12 cellular contexts compared by ENCODE assay signal in the genomic region with DNA sequence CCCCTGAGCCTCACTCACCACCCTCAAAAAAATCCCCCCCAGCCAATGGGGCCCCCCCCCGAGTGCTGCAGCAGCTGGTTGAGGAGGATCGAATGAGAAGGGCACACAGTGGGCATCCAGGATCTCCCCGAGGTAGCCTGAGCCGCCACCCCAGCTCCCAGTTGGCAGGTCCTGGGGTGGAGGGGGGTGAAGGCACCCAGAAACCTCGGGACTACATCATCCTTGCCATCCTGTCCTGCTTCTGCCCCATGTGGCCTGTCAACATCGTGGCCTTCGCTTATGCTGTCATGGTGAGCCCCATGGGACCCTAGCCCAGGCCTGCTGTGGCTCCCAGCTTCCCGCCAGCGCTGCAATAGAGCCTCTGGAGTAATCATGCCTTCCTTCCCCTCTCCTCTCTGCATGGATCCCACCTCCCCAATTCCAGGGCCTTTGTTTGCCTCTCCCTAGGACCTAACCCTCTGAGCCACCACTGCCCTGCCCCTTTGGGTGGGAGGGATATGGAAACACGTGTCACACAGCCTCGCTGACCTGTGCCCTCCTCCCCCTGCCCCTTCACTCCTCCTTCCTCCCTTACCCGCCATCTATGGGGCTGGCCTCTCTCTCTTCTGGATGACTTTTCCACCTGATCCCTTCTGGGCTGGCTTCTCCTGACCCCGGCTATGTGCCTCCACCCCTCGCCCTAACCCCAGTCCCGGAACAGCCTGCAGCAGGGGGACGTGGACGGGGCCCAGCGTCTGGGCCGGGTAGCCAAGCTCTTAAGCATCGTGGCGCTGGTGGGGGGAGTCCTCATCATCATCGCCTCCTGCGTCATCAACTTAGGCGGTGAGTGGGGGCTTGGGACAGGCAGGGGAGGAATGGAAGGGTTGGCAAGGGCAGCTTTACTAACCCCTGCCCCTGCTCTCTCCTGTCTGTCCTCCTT. TPM values are rescaled to one million over a fixed set of nuclear protein-coding genes. Genes with fewer than 3 reads are reported as not detected.
DNase-seq lines count a peak whose midpoint lies in the region; ATAC-seq, FAIRE-seq and TF ChIP-seq lines count a peak whose summit lies in the region.
"Had no signal": no experiment of that assay in that cellular context is flagged by ENCODE, and none has a peak within 500 bp of the region (broad histone marks: within the 10 kb centered on the region; RNA-seq: fewer than 3 reads in every experiment).

No MANE protein-coding gene starts in this region.

- no peak overlapping the region for H3K9ac ChIP-seq in K562 (ENCODE audit: insufficient read depth in 1 of 2, low read depth in 2 of 2, low read length in 2 of 2)

- in situ Hi-C loops in K562 (cut with MboI), result no loop called here

- no peak for TF ChIP-seq RAD21 in K562 (CRISPR knock-in tag; conservative IDR thresholded peaks at IDR 0.05 in 1 of 2, IDR thresholded peaks at IDR 0.05 in 1 of 2)

- TF ChIP-seq POLR2A in K562 (conservative IDR thresholded peaks at IDR 0.05), result no peak

- ATAC-seq in K562 (no peak), mucosa of descending colon (no peak), HG03280 (IDR thresholded peaks at IDR 0.05; ENCODE audit: unreplicated experiment) (no peak)
- ATAC-seq: pancreas had no signal

- DNase-seq in right atrium auricular region (ENCODE audit: low spot score) (no peak), cardiac septum (ENCODE audit: low spot score) (no peak), K562 (ENCODE audit: extremely low read depth in 1 of 4, low spot score in 3 of 4) (no peak), mucosa of descending colon (peak in 2 of 3 donors; percentile 44 to 64), SHP77 (lab: John Stamatoyannopoulos, UW) (no peak), anterior cingulate cortex (lab: John Stamatoyannopoulos, UW) (no peak), MG63 (no peak)
- DNase-seq: activated CD8-positive, alpha-beta memory T cell treated with anti-CD3 and anti-CD28 coated beads for 24 hours; NCI-H1048 had no signal

- POLR2A ChIA-PET in K562 (lab: Yijun Ruan, JAX), result interaction anchor here (0.5 to 1.0 kb wide), 3 partner anchors 12 to 132 kb away, joined by 3 read pairs; no protein-coding TSS in a partner anchor

- CTCF ChIA-PET in K562 (lab: Yijun Ruan, JAX; ENCODE audit: low intra/inter-chr PET ratio), result no interaction called here

- H3K9me3 ChIP-seq in right atrium auricular region, result no peaks in the 10 kb centered on the region
- no peaks in the 10 kb centered on the region for H3K9me3 ChIP-seq in K562 (replicated peaks; ENCODE audit: control insufficient read depth, insufficient read depth, low read depth, low read length)
- H3K9me3 ChIP-seq in mucosa of descending colon, result no peaks in the 10 kb centered on the region
- H3K9me3 ChIP-seq in MG63, result no peaks in the 10 kb centered on the region
- H3K9me3 ChIP-seq: pancreas had no signal

- FAIRE-seq in K562 (lab: Jason Lieb, UNC), result no peak
- FAIRE-seq: GM12891, pancreas had no signal

- TF ChIP-seq EP300 in K562 (IDR thresholded peaks at IDR 0.05; ENCODE audit: low read length), result no peak

- H3K36me3 ChIP-seq in right atrium auricular region (peaks cover 19% of the 10 kb centered on the region), K562 (ENCODE audit: control insufficient read depth, insufficient read depth, low read length) (peaks cover 31% of the 10 kb centered on the region), mucosa of descending colon (ENCODE audit: low read depth) (no peaks in the 10 kb centered on the region), MG63 (peaks cover 32% of the 10 kb centered on the region)

- BruUV-seq in K562 (replicated peaks; lab: Mats Ljungman, UMichigan), result no TSS peak

- intact Hi-C loops in cardiac septum (cut with DNase I) (no loop called here), K562 (cut with micrococcal nuclease) (loop anchor here (10.0 kb wide), 1 partner anchor 211 kb away; a partner anchor contains a TSS), mucosa of descending colon (cut with DNase I, micrococcal nuclease) (no loop called here)

- H3K9me1 ChIP-seq in K562 (ENCODE audit: control insufficient read depth, insufficient read depth, low read length), result no peaks in the 10 kb centered on the region

- H3K27me3 ChIP-seq in right atrium auricular region (no peaks in the 10 kb centered on the region), K562 (ENCODE audit: control insufficient read depth in 2 of 2, insufficient read depth in 2 of 2, low read length in 2 of 2) (no peaks in the 10 kb centered on the region), MG63 (no peaks in the 10 kb centered on the region)
- H3K27me3 ChIP-seq: pancreas had no signal

- H3K4me1 ChIP-seq in right atrium auricular region, result peaks cover 0 to 74% of the 10 kb centered on the region in 2 donors
- peaks cover 38 to 75% of the 10 kb centered on the region in 2 experiments for H3K4me1 ChIP-seq in K562 (replicated peaks in 1 of 2; ENCODE audit: control insufficient read depth in 2 of 2, insufficient read depth in 2 of 2, low read length in 2 of 2)
- peaks cover 71% of the 10 kb centered on the region for H3K4me1 ChIP-seq in mucosa of descending colon (ENCODE audit: low read depth)

- 84% methylated on average over 18 of the region's 24 CpGs for WGBS in K562 (ENCODE audit: insufficient coverage, low coverage, missing lambda C conversion rate)

- no peak overlapping the region for H3K4me2 ChIP-seq in K562 (ENCODE audit: insufficient read depth, low read length)

- no peak overlapping the region for H2AFZ ChIP-seq in K562 (ENCODE audit: low read depth, low read length)

- TF ChIP-seq CTCF in right atrium auricular region (IDR thresholded peaks at IDR 0.05) (no peak), K562 (IDR thresholded peaks at IDR 0.05 in 2 of 3, conservative IDR thresholded peaks at IDR 0.05 in 1 of 3; ENCODE audit: insufficient read depth in 2 of 3, low read depth in 1 of 3, low read length in 3 of 3) (no peak), mucosa of descending colon (IDR thresholded peaks at IDR 0.05) (no peak)

- H4K20me1 ChIP-seq in K562 (replicated peaks; ENCODE audit: control insufficient read depth, insufficient read depth, low read length), result peaks cover 14% of the 10 kb centered on the region; the same call in 1 of the 2 replicates

- H3K27ac ChIP-seq in right atrium auricular region (peak overlapping the region; percentile 51 to 96), K562 (ENCODE audit: extremely low read depth, low read depth, low read length) (no peak overlapping the region)
- H3K27ac ChIP-seq: pancreas had no signal

- H3K4me3 ChIP-seq in right atrium auricular region, result no peak overlapping the region
- H3K4me3 ChIP-seq in K562, result no peak overlapping the region
- H3K4me3 ChIP-seq in mucosa of descending colon, result no peak overlapping the region
- H3K4me3 ChIP-seq in MG63, result no peak overlapping the region
- H3K4me3 ChIP-seq: pancreas had no signal

- peaks cover 39% of the 10 kb centered on the region for H3K79me2 ChIP-seq in K562 (ENCODE audit: control insufficient read depth, insufficient read depth, low read length)

RNA-seq across cellular contexts. Expression of a gene that starts 1.9 kb away (rescaled TPM):
- under 1 TPM; 0.51 to 0.52 TPM for total RNA-seq in right atrium auricular region
- 2.1 TPM for total RNA-seq in cardiac septum
- 2.5 and 4.2 TPM in 2 replicates for total RNA-seq in K562 (2011; cell fraction: chromatin; rRNA removed; ENCODE audit: low replicate concordance)
- total RNA-seq in K562 (2011; cell fraction: nucleolus; rRNA removed), result 1.7 and 2.8 TPM in 2 replicates
- total RNA-seq in K562 (2011; cell fraction: nucleoplasm; rRNA removed), result 2.1 and 6.5 TPM in 2 replicates
- total RNA-seq in K562 (2014; rRNA removed), result 0.16 and 0.27 TPM in 2 replicates
- total RNA-seq in K562 (2014; rRNA removed; fragmentation: Illumina TruSeq; extraction: Trizol), result 0.11 TPM in 1 of 2 replicates, not detected in the other
- 0.25 and 0.38 TPM in 2 replicates for total RNA-seq in K562 (2015; rRNA removed; fragmentation: Illumina TruSeq; extraction: Trizol)
- 0.69 and 1.2 TPM in 2 replicates for total RNA-seq in K562 (2021)
- polyA plus RNA-seq in K562 (2011; rRNA removed), result 0.42 and 0.96 TPM in 2 replicates
- 0.48 and 0.60 TPM in 2 replicates for polyA plus RNA-seq in K562 (2011; cell fraction: cytosol; rRNA removed)
- 9.4 and 12.9 TPM in 2 replicates for polyA plus RNA-seq in K562 (2011; cell fraction: nucleus; rRNA removed)
- 0.72 and 1.4 TPM in 2 replicates for polyA plus RNA-seq in K562 (2012)
- polyA plus RNA-seq in K562 (2014; fragmentation: Illumina TruSeq; extraction: Trizol), result 0.28 and 0.46 TPM in 2 replicates
- not detected for polyA plus RNA-seq in K562 (2014; fragmentation: Nextera tagmentation; extraction: Ambion mirVana)
- 0.81 and 1.0 TPM in 2 replicates for polyA plus RNA-seq in K562 (2014; rRNA removed)
- polyA minus RNA-seq in K562 (2011; rRNA and poly(A)+ RNA removed), result 0.25 and 0.30 TPM in 2 replicates
- polyA minus RNA-seq in K562 (2011; cell fraction: cytosol; rRNA and poly(A)+ RNA removed), result not detected in 2 replicates
- polyA minus RNA-seq in K562 (2011; cell fraction: nucleus; rRNA and poly(A)+ RNA removed), result 1.3 and 1.6 TPM in 2 replicates
- 10 to 100 TPM in 1 of 3 donors, under 1 TPM in 2; 0.81 to 15.2 (median 0.94) TPM for total RNA-seq in mucosa of descending colon
- total RNA-seq in MG63 (2014; rRNA removed; shearing (Covaris generic); ENCODE audit: low replicate concordance), result not detected in 2 replicates

RNA-seq across cellular contexts. Expression of a gene that starts 2.0 kb away (rescaled TPM):
- total RNA-seq in right atrium auricular region, result 10 to 100 TPM; 23.5 to 27.3 TPM
- total RNA-seq in cardiac septum, result 15.6 TPM
- total RNA-seq in K562 (2011; cell fraction: chromatin; rRNA removed; ENCODE audit: low replicate concordance), result 8.4 and 14.4 TPM in 2 replicates
- total RNA-seq in K562 (2011; cell fraction: nucleolus; rRNA removed), result 14.2 and 16.0 TPM in 2 replicates
- 11.1 and 12.8 TPM in 2 replicates for total RNA-seq in K562 (2011; cell fraction: nucleoplasm; rRNA removed)
- total RNA-seq in K562 (2014; rRNA removed), result 58.2 and 68.3 TPM in 2 replicates
- total RNA-seq in K562 (2014; rRNA removed; fragmentation: Illumina TruSeq; extraction: Trizol), result 16.5 and 16.8 TPM in 2 replicates
- 40.7 and 42.2 TPM in 2 replicates for total RNA-seq in K562 (2015; rRNA removed; fragmentation: Illumina TruSeq; extraction: Trizol)
- 33.3 and 36.0 TPM in 2 replicates for total RNA-seq in K562 (2021)
- polyA plus RNA-seq in K562 (2011; rRNA removed), result 15.4 and 16.6 TPM in 2 replicates
- 16.9 and 23.2 TPM in 2 replicates for polyA plus RNA-seq in K562 (2011; cell fraction: cytosol; rRNA removed)
- polyA plus RNA-seq in K562 (2011; cell fraction: nucleus; rRNA removed), result 11.9 and 16.8 TPM in 2 replicates
- polyA plus RNA-seq in K562 (2012), result 21.5 and 32.5 TPM in 2 replicates
- 15.7 and 26.0 TPM in 2 replicates for polyA plus RNA-seq in K562 (2014; fragmentation: Illumina TruSeq; extraction: Trizol)
- 1 to 10 TPM; 1.4 to 4.5 TPM for polyA plus RNA-seq in K562 (2014; fragmentation: Nextera tagmentation; extraction: Ambion mirVana)
- polyA plus RNA-seq in K562 (2014; rRNA removed), result 42.8 and 51.3 TPM in 2 replicates
- polyA minus RNA-seq in K562 (2011; rRNA and poly(A)+ RNA removed), result 5.3 and 7.0 TPM in 2 replicates
- 7.3 and 12.9 TPM in 2 replicates for polyA minus RNA-seq in K562 (2011; cell fraction: cytosol; rRNA and poly(A)+ RNA removed)
- polyA minus RNA-seq in K562 (2011; cell fraction: nucleus; rRNA and poly(A)+ RNA removed), result 10.0 and 13.6 TPM in 2 replicates
- total RNA-seq in mucosa of descending colon, result 10 to 100 TPM; 15.6 to 25.1 (median 20.5) TPM
- total RNA-seq in MG63 (2014; rRNA removed; shearing (Covaris generic); ENCODE audit: low replicate concordance), result 90.0 and 113 TPM in 2 replicates

RNA-seq across cellular contexts. Expression of a gene that starts 6.4 kb away (rescaled TPM):
- 10 to 100 TPM; 44.4 to 77.9 TPM for total RNA-seq in right atrium auricular region
- total RNA-seq in cardiac septum, result 60.2 TPM
- 2.1 and 2.7 TPM in 2 replicates for total RNA-seq in K562 (2011; cell fraction: chromatin; rRNA removed; ENCODE audit: low replicate concordance)
- total RNA-seq in K562 (2011; cell fraction: nucleolus; rRNA removed), result 0.83 and 2.1 TPM in 2 replicates
- total RNA-seq in K562 (2011; cell fraction: nucleoplasm; rRNA removed), result 1.6 and 6.8 TPM in 2 replicates
- total RNA-seq in K562 (2014; rRNA removed), result 0.53 and 1.00 TPM in 2 replicates
- total RNA-seq in K562 (2014; rRNA removed; fragmentation: Illumina TruSeq; extraction: Trizol), result 0.41 and 0.65 TPM in 2 replicates
- 0.76 and 0.98 TPM in 2 replicates for total RNA-seq in K562 (2015; rRNA removed; fragmentation: Illumina TruSeq; extraction: Trizol)
- 1.4 and 1.9 TPM in 2 replicates for total RNA-seq in K562 (2021)
- 0.39 and 1.1 TPM in 2 replicates for polyA plus RNA-seq in K562 (2011; rRNA removed)
- polyA plus RNA-seq in K562 (2011; cell fraction: cytosol; rRNA removed), result 0.21 and 0.86 TPM in 2 replicates
- 2.9 and 3.4 TPM in 2 replicates for polyA plus RNA-seq in K562 (2011; cell fraction: nucleus; rRNA removed)
- polyA plus RNA-seq in K562 (2012), result 2.1 and 3.5 TPM in 2 replicates
- polyA plus RNA-seq in K562 (2014; fragmentation: Illumina TruSeq; extraction: Trizol), result 0.43 and 0.69 TPM in 2 replicates
- polyA plus RNA-seq in K562 (2014; fragmentation: Nextera tagmentation; extraction: Ambion mirVana), result not detected
- 0.66 and 1.1 TPM in 2 replicates for polyA plus RNA-seq in K562 (2014; rRNA removed)
- 0.53 and 1.0 TPM in 2 replicates for polyA minus RNA-seq in K562 (2011; rRNA and poly(A)+ RNA removed)
- polyA minus RNA-seq in K562 (2011; cell fraction: cytosol; rRNA and poly(A)+ RNA removed), result 2.4 and 2.7 TPM in 2 replicates
- polyA minus RNA-seq in K562 (2011; cell fraction: nucleus; rRNA and poly(A)+ RNA removed), result 0.94 and 2.2 TPM in 2 replicates
- 100 to 1,000 TPM; 307 to 552 (median 529) TPM for total RNA-seq in mucosa of descending colon
- total RNA-seq in MG63 (2014; rRNA removed; shearing (Covaris generic); ENCODE audit: low replicate concordance), result 77.1 and 147 TPM in 2 replicates

RNA-seq across cellular contexts. Expression of a gene that starts 7.6 kb away (rescaled TPM):
- total RNA-seq in right atrium auricular region (10 to 100 TPM; 33.0 to 86.6 TPM), cardiac septum (72.4 TPM), K562 (2014; rRNA removed) (414 and 504 TPM in 2 replicates), K562 (2014; rRNA removed; fragmentation: Illumina TruSeq; extraction: Trizol) (196 and 250 TPM in 2 replicates), K562 (2015; rRNA removed; fragmentation: Illumina TruSeq; extraction: Trizol) (378 and 386 TPM in 2 replicates), K562 (2021) (518 and 532 TPM in 2 replicates), mucosa of descending colon (100 to 1,000 TPM; 224 to 415 (median 225) TPM)
- 95.3 and 227 TPM in 2 replicates for total RNA-seq in K562 (2011; cell fraction: chromatin; rRNA removed; ENCODE audit: low replicate concordance)
- total RNA-seq in K562 (2011; cell fraction: nucleolus; rRNA removed), result 242 and 255 TPM in 2 replicates
- total RNA-seq in K562 (2011; cell fraction: nucleoplasm; rRNA removed), result 165 and 167 TPM in 2 replicates
- polyA plus RNA-seq in K562 (2011; rRNA removed) (216 and 275 TPM in 2 replicates), K562 (2014; fragmentation: Illumina TruSeq; extraction: Trizol) (420 and 592 TPM in 2 replicates), K562 (2014; fragmentation: Nextera tagmentation; extraction: Ambion mirVana) (10 to 100 TPM; 45.4 to 59.3 TPM), K562 (2014; rRNA removed) (225 and 259 TPM in 2 replicates)
- 302 and 460 TPM in 2 replicates for polyA plus RNA-seq in K562 (2011; cell fraction: cytosol; rRNA removed)
- 274 and 319 TPM in 2 replicates for polyA plus RNA-seq in K562 (2011; cell fraction: nucleus; rRNA removed)
- polyA plus RNA-seq in K562 (2012), result 576 and 597 TPM in 2 replicates
- 238 and 356 TPM in 2 replicates for polyA minus RNA-seq in K562 (2011; rRNA and poly(A)+ RNA removed)
- 360 and 377 TPM in 2 replicates for polyA minus RNA-seq in K562 (2011; cell fraction: cytosol; rRNA and poly(A)+ RNA removed)
- 72.8 and 95.2 TPM in 2 replicates for polyA minus RNA-seq in K562 (2011; cell fraction: nucleus; rRNA and poly(A)+ RNA removed)
- total RNA-seq in MG63 (2014; rRNA removed; shearing (Covaris generic); ENCODE audit: low replicate concordance), result 331 and 420 TPM in 2 replicates

RNA-seq across cellular contexts. Expression of a gene that starts 23.4 kb away (rescaled TPM):
- total RNA-seq in right atrium auricular region (10 to 100 TPM; 10.1 to 17.1 TPM), cardiac septum (21.8 TPM), K562 (2014; rRNA removed) (131 and 146 TPM in 2 replicates), K562 (2014; rRNA removed; fragmentation: Illumina TruSeq; extraction: Trizol) (84.2 and 106 TPM in 2 replicates), K562 (2015; rRNA removed; fragmentation: Illumina TruSeq; extraction: Trizol) (115 and 117 TPM in 2 replicates), K562 (2021) (146 and 156 TPM in 2 replicates), mucosa of descending colon (10 to 100 TPM; 24.7 to 56.2 (median 53.0) TPM)
- total RNA-seq in K562 (2011; cell fraction: chromatin; rRNA removed; ENCODE audit: low replicate concordance), result 212 and 457 TPM in 2 replicates
- 330 and 338 TPM in 2 replicates for total RNA-seq in K562 (2011; cell fraction: nucleolus; rRNA removed)
- total RNA-seq in K562 (2011; cell fraction: nucleoplasm; rRNA removed), result 225 and 251 TPM in 2 replicates
- polyA plus RNA-seq in K562 (2011; rRNA removed) (232 and 251 TPM in 2 replicates), K562 (2014; fragmentation: Illumina TruSeq; extraction: Trizol) (144 and 171 TPM in 2 replicates), K562 (2014; fragmentation: Nextera tagmentation; extraction: Ambion mirVana) (10 to 100 TPM in 1 of 2 experiments, 1 to 10 TPM in 1; 8.7 to 18.2 TPM), K562 (2014; rRNA removed) (180 and 185 TPM in 2 replicates)
- 202 and 227 TPM in 2 replicates for polyA plus RNA-seq in K562 (2011; cell fraction: cytosol; rRNA removed)
- 549 and 656 TPM in 2 replicates for polyA plus RNA-seq in K562 (2011; cell fraction: nucleus; rRNA removed)
- polyA plus RNA-seq in K562 (2012), result 111 and 163 TPM in 2 replicates
- 154 and 186 TPM in 2 replicates for polyA minus RNA-seq in K562 (2011; rRNA and poly(A)+ RNA removed)
- polyA minus RNA-seq in K562 (2011; cell fraction: cytosol; rRNA and poly(A)+ RNA removed), result 92.9 and 122 TPM in 2 replicates
- polyA minus RNA-seq in K562 (2011; cell fraction: nucleus; rRNA and poly(A)+ RNA removed), result 267 and 269 TPM in 2 replicates
- total RNA-seq in MG63 (2014; rRNA removed; shearing (Covaris generic); ENCODE audit: low replicate concordance), result 74.9 and 134 TPM in 2 replicates

Comparison
In these comparisons a context has a peak if more than half of its experiments do, and no peak if none do; other contexts are left out.
1. DNase-seq: peak in mucosa of descending colon (2 of 3); none in right atrium auricular region (single experiment), cardiac septum (single experiment), K562 (0 of 4), SHP77 (0 of 2), anterior cingulate cortex (0 of 58) and MG63 (single experiment).